20 cellular contexts compared by ENCODE assay signal in genomic region chrX:46580613-46581012, GRCh38.
"Had no signal": no experiment of that assay in that cellular context is flagged by ENCODE, and none has a peak within 500 bp of the region (broad histone marks: within the 10 kb centered on the region; RNA-seq: fewer than 3 reads in every experiment).

No MANE protein-coding gene starts in this region.

- H3K36me3 ChIP-seq: MG63 had no signal

- H3K4me3 ChIP-seq: MG63 had no signal

- FAIRE-seq: RCC 7860 had no signal

- H3K4me2 ChIP-seq: SK-N-SH had no signal

- H3K9me3 ChIP-seq: MG63, SK-N-SH had no signal

- H3K9ac ChIP-seq: SK-N-SH had no signal

- H3K27me3 ChIP-seq: MG63 had no signal

- DNase-seq: KBM-7, MG63, NCI-H1092, NCI-H1105 treated with DMSO at 0.1 percent for 48 hours, NCI-H1417 treated with DMSO at 0.1 percent for 48 hours, NCI-H146, NCI-H187, NCI-H2029, NCI-H2081 treated with DMSO at 0.1 percent for 48 hours, NCI-H2171, NCI-H226, NCI-H446, NCI-H510A, NCI-H524 treated with DMSO at 0.1 percent for 48 hours, NCI-H69, NCI-H774, RPMI8226, SHP77, SK-N-SH had no signal
